ENCODE assay signal across 1 cellular context in genomic region chr18:73352546-73352945, GRCh38.
TF ChIP-seq lines count a peak whose summit lies in the region.

No MANE protein-coding gene starts in this region.

TF ChIP-seq in SK-N-SH treated with all-trans-retinoic acid at 6 μM for 48 hours, 23 proteins besides CTCF, POLR2A, EP300 and RAD21 (continued from another document):
- TF ChIP-seq, protein P1, sequence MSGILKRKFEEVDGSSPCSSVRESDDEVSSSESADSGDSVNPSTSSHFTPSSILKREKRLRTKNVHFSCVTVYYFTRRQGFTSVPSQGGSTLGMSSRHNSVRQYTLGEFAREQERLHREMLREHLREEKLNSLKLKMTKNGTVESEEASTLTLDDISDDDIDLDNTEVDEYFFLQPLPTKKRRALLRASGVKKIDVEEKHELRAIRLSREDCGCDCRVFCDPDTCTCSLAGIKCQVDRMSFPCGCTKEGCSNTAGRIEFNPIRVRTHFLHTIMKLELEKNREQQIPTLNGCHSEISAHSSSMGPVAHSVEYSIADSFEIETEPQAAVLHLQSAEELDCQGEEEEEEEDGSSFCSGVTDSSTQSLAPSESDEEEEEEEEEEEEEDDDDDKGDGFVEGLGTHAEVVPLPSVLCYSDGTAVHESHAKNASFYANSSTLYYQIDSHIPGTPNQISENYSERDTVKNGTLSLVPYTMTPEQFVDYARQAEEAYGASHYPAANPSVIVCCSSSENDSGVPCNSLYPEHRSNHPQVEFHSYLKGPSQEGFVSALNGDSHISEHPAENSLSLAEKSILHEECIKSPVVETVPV (CRISPR knock-in tag; IDR thresholded peaks at IDR 0.05) = no peak
- TF ChIP-seq ZNF565 (CRISPR knock-in tag; conservative IDR thresholded peaks at IDR 0.05; ENCODE audit: low read depth) (no peak), TOX (CRISPR knock-in tag; IDR thresholded peaks at IDR 0.05; ENCODE audit: borderline replicate concordance) (no peak), ZC3H10 (CRISPR knock-in tag; IDR thresholded peaks at IDR 0.05) (no peak), PATZ1 (CRISPR knock-in tag; IDR thresholded peaks at IDR 0.05; ENCODE audit: borderline replicate concordance) (no peak), ISL1 (CRISPR knock-in tag; IDR thresholded peaks at IDR 0.05) (no peak), TSHZ2 (CRISPR knock-in tag; IDR thresholded peaks at IDR 0.05) (no peak), ZFP30 (CRISPR knock-in tag; IDR thresholded peaks at IDR 0.05) (no peak), ZNF70 (CRISPR knock-in tag; IDR thresholded peaks at IDR 0.05) (no peak), ZNF8 (CRISPR knock-in tag; IDR thresholded peaks at IDR 0.05) (no peak), TCF4 (CRISPR knock-in tag; IDR thresholded peaks at IDR 0.05; ENCODE audit: borderline replicate concordance) (no peak), ARNTL (CRISPR knock-in tag; IDR thresholded peaks at IDR 0.05; ENCODE audit: borderline replicate concordance, low read depth) (no peak), RARB (CRISPR knock-in tag; IDR thresholded peaks at IDR 0.05) (no peak)
